33 cellular contexts compared by ENCODE assay signal in genomic region chr3:154210986-154211385, GRCh38.
"Had no signal": no experiment of that assay in that cellular context is flagged by ENCODE, and none has a peak within 500 bp of the region (broad histone marks: within the 10 kb centered on the region; RNA-seq: fewer than 3 reads in every experiment).

No MANE protein-coding gene starts in this region.

- ATAC-seq: activated CD4-positive, alpha-beta T cell treated with anti-CD3 and anti-CD28 coated beads for 36 hours; activated CD8-positive, alpha-beta memory T cell treated with anti-CD3 and anti-CD28 coated beads, Interleukin-2, amount 10 ng/mL, durations not matched to agents 7 days and 5 days; activated CD8-positive, alpha-beta T cell treated with anti-CD3 and anti-CD28 coated beads, Interleukin-2, amount 10 ng/mL, durations not matched to agents 7 days and 5 days; activated naive CD8-positive, alpha-beta T cell treated with anti-CD3 and anti-CD28 coated beads, Interleukin-2, amount 50 U/mL, for 24 hours; body of pancreas; effector memory CD8-positive, alpha-beta T cell; foreskin keratinocyte; gastrocnemius medialis; heart left ventricle had no signal

- H3K9me3 ChIP-seq: adrenal gland, body of pancreas, esophagus muscularis mucosa, gastrocnemius medialis had no signal

- H3K27ac ChIP-seq: adrenal gland, body of pancreas, esophagus muscularis mucosa, foreskin keratinocyte, gastrocnemius medialis, heart left ventricle had no signal

- H3K4me3 Mint-ChIP-seq: activated CD4-positive, alpha-beta memory T cell treated with anti-CD3 and anti-CD28 coated beads for 36 hours; activated CD4-positive, alpha-beta T cell treated with anti-CD3 and anti-CD28 coated beads for 36 hours; activated CD4-positive, alpha-beta T cell treated with anti-CD3 and anti-CD28 coated beads, Interleukin-2, amount 10 ng/mL, durations not matched to agents 24 days and 14 days; activated CD8-positive, alpha-beta memory T cell treated with anti-CD3 and anti-CD28 coated beads, Interleukin-2, amount 10 ng/mL, durations not matched to agents 7 days and 5 days; activated CD8-positive, alpha-beta T cell treated with anti-CD3 and anti-CD28 coated beads, Interleukin-2, amount 10 ng/mL, durations not matched to agents 7 days and 5 days; activated naive CD4-positive, alpha-beta T cell treated with anti-CD3 and anti-CD28 coated beads for 36 hours; activated naive CD4-positive, alpha-beta T cell treated with anti-CD3 and anti-CD28 coated beads, Interleukin-2, amount 50 U/mL, for 24 hours; activated naive CD8-positive, alpha-beta T cell treated with anti-CD3 and anti-CD28 coated beads for 36 hours; activated naive CD8-positive, alpha-beta T cell treated with anti-CD3 and anti-CD28 coated beads, Interleukin-2, amount 50 U/mL, for 24 hours; activated T-helper 1 cell treated with anti-CD3 and anti-CD28 coated beads, Interleukin-12 subunit alpha, Interleukin-12 subunit beta, Interleukin-2, Interleukin-4 antibody, amounts not matched to agents 30 ng/mL and 10 ng/mL and 1 ng/mL, durations not matched to agents 14 hours and 24 hours and 36 hours; effector memory CD8-positive, alpha-beta T cell had no signal

- H3K36me3 Mint-ChIP-seq: activated CD4-positive, alpha-beta memory T cell treated with anti-CD3 and anti-CD28 coated beads for 36 hours; activated CD8-positive, alpha-beta memory T cell treated with anti-CD3 and anti-CD28 coated beads, Interleukin-2, amount 10 ng/mL, durations not matched to agents 7 days and 5 days; activated naive CD4-positive, alpha-beta T cell treated with anti-CD3 and anti-CD28 coated beads, Interleukin-2, amount 50 U/mL, for 24 hours; activated naive CD8-positive, alpha-beta T cell treated with anti-CD3 and anti-CD28 coated beads for 36 hours had no signal

- H3K4me1 ChIP-seq: adrenal gland, body of pancreas, esophagus muscularis mucosa, foreskin keratinocyte, gastrocnemius medialis, heart left ventricle had no signal

- H3K36me3 ChIP-seq: adrenal gland, gastrocnemius medialis had no signal

- H3K27me3 Mint-ChIP-seq: activated CD4-positive, alpha-beta T cell treated with anti-CD3 and anti-CD28 coated beads, Interleukin-2, amount 10 ng/mL, durations not matched to agents 24 days and 14 days; activated CD8-positive, alpha-beta memory T cell treated with anti-CD3 and anti-CD28 coated beads, Interleukin-2, amount 10 ng/mL, durations not matched to agents 7 days and 5 days had no signal

- H3K4me1 Mint-ChIP-seq: activated CD4-positive, alpha-beta T cell treated with anti-CD3 and anti-CD28 coated beads for 36 hours; activated CD4-positive, alpha-beta T cell treated with anti-CD3 and anti-CD28 coated beads, Interleukin-2, amount 10 ng/mL, durations not matched to agents 24 days and 14 days; activated CD8-positive, alpha-beta memory T cell treated with anti-CD3 and anti-CD28 coated beads, Interleukin-2, amount 10 ng/mL, durations not matched to agents 7 days and 5 days; activated naive CD4-positive, alpha-beta T cell treated with anti-CD3 and anti-CD28 coated beads, Interleukin-2, amount 50 U/mL, for 24 hours; activated naive CD8-positive, alpha-beta T cell treated with anti-CD3 and anti-CD28 coated beads for 36 hours; activated naive CD8-positive, alpha-beta T cell treated with anti-CD3 and anti-CD28 coated beads, Interleukin-2, amount 50 U/mL, for 24 hours had no signal

- H3K4me3 ChIP-seq: adrenal gland, body of pancreas, esophagus muscularis mucosa, gastrocnemius medialis, heart left ventricle had no signal

- H3K27ac Mint-ChIP-seq: activated CD4-positive, alpha-beta memory T cell treated with anti-CD3 and anti-CD28 coated beads for 36 hours; activated CD4-positive, alpha-beta T cell treated with anti-CD3 and anti-CD28 coated beads for 36 hours; activated CD4-positive, alpha-beta T cell treated with anti-CD3 and anti-CD28 coated beads, Interleukin-2, amount 10 ng/mL, durations not matched to agents 24 days and 14 days; activated CD8-positive, alpha-beta memory T cell treated with anti-CD3 and anti-CD28 coated beads, Interleukin-2, amount 10 ng/mL, durations not matched to agents 7 days and 5 days; activated CD8-positive, alpha-beta T cell treated with anti-CD3 and anti-CD28 coated beads, Interleukin-2, amount 10 ng/mL, durations not matched to agents 7 days and 5 days; activated naive CD4-positive, alpha-beta T cell treated with anti-CD3 and anti-CD28 coated beads for 36 hours; activated naive CD4-positive, alpha-beta T cell treated with anti-CD3 and anti-CD28 coated beads, Interleukin-2, amount 50 U/mL, for 24 hours; activated naive CD8-positive, alpha-beta T cell treated with anti-CD3 and anti-CD28 coated beads for 36 hours; activated naive CD8-positive, alpha-beta T cell treated with anti-CD3 and anti-CD28 coated beads, Interleukin-2, amount 50 U/mL, for 24 hours; activated T-helper 1 cell treated with anti-CD3 and anti-CD28 coated beads, Interleukin-12 subunit alpha, Interleukin-12 subunit beta, Interleukin-2, Interleukin-4 antibody, amounts not matched to agents 30 ng/mL and 10 ng/mL and 1 ng/mL, durations not matched to agents 14 hours and 24 hours and 36 hours; activated T-helper 2 cell treated with anti-CD3 and anti-CD28 coated beads, Interferon-gamma antibody, Interleukin-2, Interleukin-4, amounts not matched to agents 10 μg/mL and 5 μg/mL and 100 μg/mL, durations not matched to agents 14 hours and 24 hours and 36 hours; effector memory CD8-positive, alpha-beta T cell had no signal

- H3K9me3 Mint-ChIP-seq: activated CD4-positive, alpha-beta memory T cell treated with anti-CD3 and anti-CD28 coated beads for 36 hours; activated CD4-positive, alpha-beta T cell treated with anti-CD3 and anti-CD28 coated beads, Interleukin-2, amount 10 ng/mL, durations not matched to agents 24 days and 14 days; activated naive CD4-positive, alpha-beta T cell treated with anti-CD3 and anti-CD28 coated beads for 36 hours; activated naive CD4-positive, alpha-beta T cell treated with anti-CD3 and anti-CD28 coated beads, Interleukin-2, amount 50 U/mL, for 24 hours; activated naive CD8-positive, alpha-beta T cell treated with anti-CD3 and anti-CD28 coated beads for 36 hours; activated naive CD8-positive, alpha-beta T cell treated with anti-CD3 and anti-CD28 coated beads, Interleukin-2, amount 50 U/mL, for 24 hours; activated T-helper 1 cell treated with anti-CD3 and anti-CD28 coated beads, Interleukin-12 subunit alpha, Interleukin-12 subunit beta, Interleukin-2, Interleukin-4 antibody, amounts not matched to agents 30 ng/mL and 10 ng/mL and 1 ng/mL, durations not matched to agents 14 hours and 24 hours and 36 hours; activated T-helper 2 cell treated with anti-CD3 and anti-CD28 coated beads, Interferon-gamma antibody, Interleukin-2, Interleukin-4, amounts not matched to agents 10 μg/mL and 5 μg/mL and 100 μg/mL, durations not matched to agents 14 hours and 24 hours and 36 hours; effector memory CD8-positive, alpha-beta T cell had no signal

- DNase-seq: activated CD4-positive, alpha-beta memory T cell treated with anti-CD3 and anti-CD28 coated beads for 36 hours; activated CD4-positive, alpha-beta T cell treated with anti-CD3 and anti-CD28 coated beads for 36 hours; activated CD4-positive, alpha-beta T cell treated with anti-CD3 and anti-CD28 coated beads, Interleukin-2, amount 10 ng/mL, durations not matched to agents 24 days and 14 days; activated CD4-positive, CD25-positive, alpha-beta regulatory T cell; activated CD4-positive, CD25-positive, alpha-beta regulatory T cell treated with anti-CD3 and anti-CD28 coated beads, Interleukin-2, amount 50 U/mL, for 72 hours; activated CD8-positive, alpha-beta memory T cell treated with anti-CD3 and anti-CD28 coated beads, Interleukin-2, amount 10 ng/mL, durations not matched to agents 7 days and 5 days; activated CD8-positive, alpha-beta memory T cell treated with anti-CD3 and anti-CD28 coated beads, Interleukin-2, amount 50 U/mL, for 4 hours; activated CD8-positive, alpha-beta T cell treated with anti-CD3 and anti-CD28 coated beads, Interleukin-2, amount 10 ng/mL, durations not matched to agents 7 days and 5 days; activated effector memory CD4-positive, alpha-beta T cell treated with anti-CD3 and anti-CD28 coated beads, Interleukin-2, amount 50 U/mL, for 16 hours; activated naive CD4-positive, alpha-beta T cell treated with anti-CD3 and anti-CD28 coated beads for 36 hours; activated naive CD8-positive, alpha-beta T cell treated with anti-CD3 and anti-CD28 coated beads for 36 hours; activated naive CD8-positive, alpha-beta T cell treated with anti-CD3 and anti-CD28 coated beads, Interleukin-2, amount 50 U/mL, for 24 hours; activated T-cell treated with anti-CD3 and anti-CD28 coated beads, Interleukin-2, amount 50 U/mL, for 1 hour; activated T-cell treated with anti-CD3 and anti-CD28 coated beads, Interleukin-2, amount 50 U/mL, for 48 hours; adrenal gland; amygdala; aorta; body of pancreas; caudate nucleus; cortex of kidney; dermis blood vessel endothelial cell; effector CD4-positive, alpha-beta T cell; effector memory CD8-positive, alpha-beta T cell; erythroblast; foreskin keratinocyte; gastrocnemius medialis; glutamatergic neuron; heart left ventricle; T-helper 2 cell had no signal
